15 cellular contexts compared by ENCODE assay signal in genomic region chr14:65237023-65237814, GRCh38.
DNase-seq lines count a peak whose midpoint lies in the region; ATAC-seq and TF ChIP-seq lines count a peak whose summit lies in the region.
"Had no signal": no experiment of that assay in that cellular context is flagged by ENCODE, and none has a peak within 500 bp of the region (broad histone marks: within the 10 kb centered on the region; RNA-seq: fewer than 3 reads in every experiment).

No MANE protein-coding gene starts in this region.

- TF ChIP-seq CTCF in dorsolateral prefrontal cortex (IDR thresholded peaks at IDR 0.05 in 54 of 56, conservative IDR thresholded peaks at IDR 0.05 in 2 of 56; ENCODE audit: low read depth in 1 of 56, partially characterized antibody in 56 of 56) (no peak), progenitor cell of endocrine pancreas (IDR thresholded peaks at IDR 0.05; ENCODE audit: unreplicated experiment) (no peak)
- no peak for TF ChIP-seq CTCF in CD4-positive, alpha-beta T cell (IDR thresholded peaks at IDR 0.05)

- CTCF ChIA-PET in CD4-positive, alpha-beta T cell (lab: Charles Lee), result no interaction called here

- no peak overlapping the region for H3K4me3 Mint-ChIP-seq in progenitor cell of endocrine pancreas (ENCODE audit: low read depth)
- H3K4me3 Mint-ChIP-seq in CD4-positive, alpha-beta T cell, result no peak overlapping the region
- H3K4me3 Mint-ChIP-seq: CD4-positive, CD25-positive, alpha-beta regulatory T cell; central memory CD8-positive, alpha-beta T cell; naive B cell had no signal

- no peaks in the 10 kb centered on the region for H3K36me3 Mint-ChIP-seq in progenitor cell of endocrine pancreas (ENCODE audit: insufficient read depth)
- H3K36me3 Mint-ChIP-seq in CD4-positive, alpha-beta T cell (ENCODE audit: low read depth), result no peaks in the 10 kb centered on the region

- H3K27ac ChIP-seq in dorsolateral prefrontal cortex, result peak overlapping the region in 54 of 59 donors; percentile 29 to 100 (median 95)
- H3K27ac ChIP-seq in CD4-positive, alpha-beta T cell (ENCODE audit: low read depth, low read length), result no peak overlapping the region

- intact Hi-C loops in dorsolateral prefrontal cortex (cut with DNase I), result no loop called here
- intact Hi-C loops in CD4-positive, alpha-beta T cell (cut with DNase I, micrococcal nuclease), result no loop called here

- H3K9me3 ChIP-seq in CD4-positive, alpha-beta T cell (ENCODE audit: control insufficient read depth, low read length), result no peaks in the 10 kb centered on the region

- POLR2A ChIA-PET in CD4-positive, alpha-beta T cell (lab: Charles Lee), result interaction anchor here (0.5 kb wide), 1 partner anchor 44 kb away, joined by 3 read pairs; no protein-coding TSS in a partner anchor

- H3K4me3 ChIP-seq in dorsolateral prefrontal cortex, result no peak overlapping the region

- no peaks in the 10 kb centered on the region for H3K27me3 ChIP-seq in dorsolateral prefrontal cortex
- no peaks in the 10 kb centered on the region for H3K27me3 ChIP-seq in CD4-positive, alpha-beta T cell (ENCODE audit: control insufficient read depth, insufficient read depth, low read length)

- peaks cover 9% of the 10 kb centered on the region for H3K27me3 Mint-ChIP-seq in progenitor cell of endocrine pancreas
- no peaks in the 10 kb centered on the region for H3K27me3 Mint-ChIP-seq in CD4-positive, alpha-beta T cell
- H3K27me3 Mint-ChIP-seq: CD4-positive, CD25-positive, alpha-beta regulatory T cell; central memory CD8-positive, alpha-beta T cell; naive B cell had no signal

- H3K27ac Mint-ChIP-seq in progenitor cell of endocrine pancreas, result peak overlapping the region; percentile 67
- no peak overlapping the region for H3K27ac Mint-ChIP-seq in CD4-positive, alpha-beta T cell

- H3K4me1 Mint-ChIP-seq in progenitor cell of endocrine pancreas (ENCODE audit: low read depth), result peaks cover 11% of the 10 kb centered on the region
- peaks cover 17% of the 10 kb centered on the region for H3K4me1 Mint-ChIP-seq in CD4-positive, alpha-beta T cell (ENCODE audit: low read depth)
- H3K4me1 Mint-ChIP-seq: central memory CD8-positive, alpha-beta T cell had no signal

- DNase-seq in EH (ENCODE audit: low read depth) (peak; percentile 50), NCI-H82 (lab: John Stamatoyannopoulos, UW) (peak; percentile 92), dorsolateral prefrontal cortex (no peak), progenitor cell of endocrine pancreas (ENCODE audit: low spot score, unreplicated experiment) (no peak)
- DNase-seq in CD4-positive, alpha-beta T cell, result no peak
- DNase-seq in activated CD4-positive, alpha-beta T cell treated with anti-CD3 and anti-CD28 coated beads for 4 hours, result no peak
- DNase-seq: activated naive CD4-positive, alpha-beta T cell; CD4-positive, CD25-positive, alpha-beta regulatory T cell; GF-D8; naive B cell; NCI-H2081; retina had no signal

- no peaks in the 10 kb centered on the region for H3K9me3 Mint-ChIP-seq in progenitor cell of endocrine pancreas (ENCODE audit: low read depth)
- H3K9me3 Mint-ChIP-seq in CD4-positive, alpha-beta T cell, result no peaks in the 10 kb centered on the region
- H3K9me3 Mint-ChIP-seq: CD4-positive, CD25-positive, alpha-beta regulatory T cell; central memory CD8-positive, alpha-beta T cell had no signal

- ATAC-seq in HG02981 (IDR thresholded peaks at IDR 0.05; ENCODE audit: unreplicated experiment), result no peak
- no peak for ATAC-seq in CD4-positive, alpha-beta T cell (ENCODE audit: poor library complexity)
- ATAC-seq in GM18870 (IDR thresholded peaks at IDR 0.05; ENCODE audit: unreplicated experiment), result no peak

Comparison
In these comparisons a context has a peak if more than half of its experiments do, and no peak if none do; other contexts are left out.
1. DNase-seq: peak in EH (single experiment) and NCI-H82 (single experiment); none in dorsolateral prefrontal cortex (0 of 10), progenitor cell of endocrine pancreas (single experiment), CD4-positive, alpha-beta T cell (0 of 10) and activated CD4-positive, alpha-beta T cell treated with anti-CD3 and anti-CD28 coated beads for 4 hours (0 of 2).